ENCODE assay signal across 31 cellular contexts in the genomic region with DNA sequence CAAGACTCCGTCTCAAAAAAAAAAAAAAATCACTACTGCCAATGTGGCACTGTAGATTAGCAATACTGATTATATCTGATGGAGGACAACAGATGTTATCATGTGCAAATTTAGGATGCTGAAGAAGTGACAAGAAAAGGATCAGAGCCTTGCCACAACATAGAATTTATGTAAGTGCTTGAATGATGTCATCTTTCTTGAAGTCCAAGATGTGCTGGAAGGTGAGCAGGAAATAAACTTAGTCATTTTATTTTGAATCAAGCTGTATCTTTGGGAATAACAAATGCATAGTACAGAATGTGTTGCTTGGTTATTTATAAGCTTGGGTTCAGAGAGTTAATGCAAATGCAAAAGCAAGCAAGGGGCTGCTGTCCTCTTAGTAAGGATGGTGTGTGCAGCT. TPM values are rescaled to one million over a fixed set of nuclear protein-coding genes. Genes with fewer than 3 reads are reported as not detected.
"Had no signal": no experiment of that assay in that cellular context is flagged by ENCODE, and none has a peak within 500 bp of the region (broad histone marks: within the 10 kb centered on the region; RNA-seq: fewer than 3 reads in every experiment).

No MANE protein-coding gene starts in this region.

- H3K36me3 Mint-ChIP-seq: naive thymus-derived CD8-positive, alpha-beta T cell; stimulated activated naive B cell treated with anti-CD40 and anti-IgM and Interleukin-4, amounts not matched to agents 10 μg/mL and 1 μg/mL and 100 μg/mL, for 72 hours had no signal

- H3K4me3 Mint-ChIP-seq: naive thymus-derived CD8-positive, alpha-beta T cell; nephron; neural crest cell; stimulated activated naive B cell treated with anti-CD40 and anti-IgM and Interleukin-4, amounts not matched to agents 10 μg/mL and 1 μg/mL and 100 μg/mL, for 72 hours had no signal

- H3K9me3 Mint-ChIP-seq: naive thymus-derived CD8-positive, alpha-beta T cell; nephron; neural crest cell; stimulated activated naive B cell treated with anti-CD40 and anti-IgM and Interleukin-4, amounts not matched to agents 10 μg/mL and 1 μg/mL and 100 μg/mL, for 72 hours had no signal

- H3K9me3 ChIP-seq: heart left ventricle, left lung, lower lobe of right lung, pancreas, prostate gland, sigmoid colon, spleen, stomach, suprapubic skin, thoracic aorta, tibial artery, upper lobe of right lung had no signal

- ATAC-seq: heart left ventricle; left colon; left lung; lower lobe of right lung; naive thymus-derived CD8-positive, alpha-beta T cell; pancreas; right cardiac atrium; stimulated activated naive B cell treated with anti-CD40 and anti-IgM and Interleukin-4, amounts not matched to agents 10 μg/mL and 1 μg/mL and 100 μg/mL, for 72 hours; stimulated activated naive CD8-positive, alpha-beta T cell treated with anti-CD3 and anti-CD28 coated beads, Interleukin-15, Interleukin-2, amounts not matched to agents 100 U/mL and 50 U/mL, for 24 hours; upper lobe of right lung had no signal

- DNase-seq: heart left ventricle; hypothalamus; kidney glomerular epithelial cell; left colon; left lung; lower lobe of right lung; mammary epithelial cell; mesenchymal stem cell; naive thymus-derived CD8-positive, alpha-beta T cell; nucleus accumbens; pancreas; retina; right cardiac atrium; sigmoid colon; small intestine; spleen; stimulated activated CD4-positive, alpha-beta T cell treated with anti-CD3 and anti-CD28 coated beads, Interleukin-4, amount 100 ng/mL, for 4 hours; stimulated activated CD8-positive, alpha-beta memory T cell treated with anti-CD3 and anti-CD28 coated beads, Interleukin-4, amount 100 ng/mL, for 48 hours; stimulated activated naive B cell treated with anti-CD40 and anti-IgM and Interleukin-4, amounts not matched to agents 10 μg/mL and 1 μg/mL and 100 μg/mL, for 72 hours; stimulated activated naive CD8-positive, alpha-beta T cell treated with anti-CD3 and anti-CD28 coated beads, Interleukin-15, Interleukin-2, amounts not matched to agents 100 U/mL and 50 U/mL, for 24 hours; stomach; tibial artery; trophoblast cell; upper lobe of right lung had no signal

- H3K36me3 ChIP-seq: heart left ventricle, left lung, lower lobe of right lung, pancreas, prostate gland, sigmoid colon, spleen, stomach, suprapubic skin, thoracic aorta, tibial artery, upper lobe of right lung had no signal

- H3K27ac ChIP-seq: heart left ventricle, left lung, lower lobe of right lung, pancreas, prostate gland, sigmoid colon, spleen, stomach, suprapubic skin, thoracic aorta, tibial artery, upper lobe of right lung had no signal

- H3K27ac Mint-ChIP-seq: naive thymus-derived CD8-positive, alpha-beta T cell; nephron; stimulated activated naive B cell treated with anti-CD40 and anti-IgM and Interleukin-4, amounts not matched to agents 10 μg/mL and 1 μg/mL and 100 μg/mL, for 72 hours had no signal

- H3K4me3 ChIP-seq: heart left ventricle, left lung, lower lobe of right lung, pancreas, prostate gland, sigmoid colon, spleen, stomach, suprapubic skin, thoracic aorta, tibial artery, upper lobe of right lung had no signal

- FAIRE-seq: keratinocyte, pancreas, small intestine, urothelium cell line had no signal

- H3K27me3 ChIP-seq: pancreas had no signal

- H3K4me1 ChIP-seq: prostate gland, upper lobe of right lung had no signal

RNA-seq across cellular contexts. Expression of gene IL12A, which starts 47.1 kb away (rescaled TPM):
- total RNA-seq: thoracic aorta had no signal
